1 cellular context compared by ENCODE assay signal in genomic region chr11:26522912-26523610, GRCh38.
A peak's percentile ranks its signal among the peaks of the same experiment; 100 is the strongest.
TF ChIP-seq lines count a peak whose summit lies in the region.

No MANE protein-coding gene starts in this region.

TF ChIP-seq in GM12878, 131 proteins besides CTCF, POLR2A, EP300 and RAD21 (continued from another document):
- peak; percentile 31; the same call in 1 of the 2 replicates for TF ChIP-seq SMC3 (IDR thresholded peaks at IDR 0.05; ENCODE audit: borderline replicate concordance, low read length)
- no peak for TF ChIP-seq CREB1 (IDR thresholded peaks at IDR 0.05; ENCODE audit: low read depth)
